Comparison of ENCODE assay signal across 14 cellular contexts in the genomic region with DNA sequence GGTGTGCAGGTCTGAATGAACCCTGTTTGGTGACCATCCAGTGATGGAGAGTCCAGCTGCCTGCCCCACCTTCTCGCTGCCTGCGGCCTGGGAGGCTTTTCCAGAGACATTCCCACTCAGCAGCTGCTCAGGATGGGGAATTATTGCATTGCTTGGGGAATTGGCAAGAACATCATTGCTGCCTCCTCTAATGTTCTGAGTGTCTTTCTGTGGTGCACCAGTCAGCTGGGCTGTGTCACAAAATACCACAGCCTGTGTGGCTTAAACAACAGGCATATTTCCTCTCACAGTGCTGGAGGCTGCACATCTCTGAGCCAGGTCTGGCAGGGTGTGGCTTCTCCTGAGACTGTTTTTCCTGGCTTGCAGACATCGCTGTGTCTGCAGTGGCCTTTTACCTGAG.
A peak's percentile ranks its signal among the peaks of the same experiment; 100 is the strongest.
DNase-seq lines count a peak whose midpoint lies in the region; ATAC-seq and TF ChIP-seq lines count a peak whose summit lies in the region.
"Had no signal": no experiment of that assay in that cellular context is flagged by ENCODE, and none has a peak within 500 bp of the region (broad histone marks: within the 10 kb centered on the region; RNA-seq: fewer than 3 reads in every experiment).

No MANE protein-coding gene starts in this region.

- H4K20me1 ChIP-seq in osteoblast (ENCODE audit: insufficient read depth, low read length), result no peaks in the 10 kb centered on the region

- H3K36me3 ChIP-seq in SJCRH30, result no peaks in the 10 kb centered on the region
- no peaks in the 10 kb centered on the region for H3K36me3 ChIP-seq in osteoblast (ENCODE audit: insufficient read depth, low read length)
- H3K36me3 ChIP-seq in tibial nerve, result peaks cover 0 to 31% (median 0%) of the 10 kb centered on the region in 3 donors
- H3K36me3 ChIP-seq: BE2C had no signal

- no peaks in the 10 kb centered on the region for H3K79me2 ChIP-seq in osteoblast (ENCODE audit: insufficient read depth, low read length)

- DNase-seq in LHCN-M2 (ENCODE audit: low read depth) (peak; percentile 85), SJCRH30 (peak; percentile 52 to 66), epithelial cell of esophagus (ENCODE audit: low read depth) (peak; percentile 9), osteoblast (ENCODE audit: insufficient read length, low spot score, missing footprints) (peak; percentile 84), activated T-cell treated with anti-CD3 and anti-CD28 coated beads for 4 hours (no peak), tibial nerve (ENCODE audit: low spot score in 2 of 2) (no peak), left cardiac atrium (no peak)
- DNase-seq: BE2C; CD4-positive, alpha-beta memory T cell; DMS79 had no signal

- peaks cover 8% of the 10 kb centered on the region for H3K27me3 ChIP-seq in SJCRH30
- peaks cover 20% of the 10 kb centered on the region for H3K27me3 ChIP-seq in osteoblast (ENCODE audit: insufficient read depth, low read length)
- H3K27me3 ChIP-seq in tibial nerve, result peaks cover 0 to 4% of the 10 kb centered on the region in 2 donors
- H3K27me3 ChIP-seq: BE2C had no signal

- no peak for TF ChIP-seq EP300 in tibial nerve (IDR thresholded peaks at IDR 0.05)

- no peaks in the 10 kb centered on the region for H3K9me3 ChIP-seq in SJCRH30 (replicated peaks)
- H3K9me3 ChIP-seq in osteoblast (ENCODE audit: low read depth, low read length), result no peaks in the 10 kb centered on the region
- H3K9me3 ChIP-seq in tibial nerve, result no peaks in the 10 kb centered on the region
- H3K9me3 ChIP-seq: BE2C had no signal

- no peak overlapping the region for H2AFZ ChIP-seq in osteoblast (ENCODE audit: low read length)

- ATAC-seq in HG02678 (IDR thresholded peaks at IDR 0.05; ENCODE audit: unreplicated experiment) (no peak), left cardiac atrium (no peak)
- ATAC-seq: GM12878, HCT116 had no signal

- H3K27ac ChIP-seq in SJCRH30 (no peak overlapping the region), osteoblast (ENCODE audit: low read depth, low read length) (no peak overlapping the region), tibial nerve (no peak overlapping the region)
- H3K27ac ChIP-seq: C4-2B had no signal

- intact Hi-C loops in left cardiac atrium (cut with DNase I), result no loop called here

- H3K4me2 ChIP-seq in osteoblast (ENCODE audit: insufficient read depth, low read length), result no peak overlapping the region

- H3K4me1 ChIP-seq in SJCRH30 (peaks cover 34% of the 10 kb centered on the region), osteoblast (ENCODE audit: insufficient read depth, low read length) (no peaks in the 10 kb centered on the region), tibial nerve (no peaks in the 10 kb centered on the region)
- H3K4me1 ChIP-seq: BE2C had no signal

- 68 to 82% methylated on average over 3 of the region's 3 CpGs for WGBS in tibial nerve, 2 donors

- TF ChIP-seq POLR2A in tibial nerve (IDR thresholded peaks at IDR 0.05), result no peak

- no peak overlapping the region for H3K4me3 ChIP-seq in SJCRH30
- no peak overlapping the region for H3K4me3 ChIP-seq in epithelial cell of esophagus (ENCODE audit: low read length)
- no peak overlapping the region for H3K4me3 ChIP-seq in osteoblast (ENCODE audit: insufficient read depth, low read length)
- no peak overlapping the region for H3K4me3 ChIP-seq in tibial nerve
- H3K4me3 ChIP-seq: GM12878 had no signal

- no peak for TF ChIP-seq CTCF in epithelial cell of esophagus (IDR thresholded peaks at IDR 0.05; ENCODE audit: insufficient read depth, low read depth, low read length, missing control alignments)
- TF ChIP-seq CTCF in osteoblast (IDR thresholded peaks at IDR 0.05; ENCODE audit: extremely low read depth, low read depth, low read length), result no peak
- TF ChIP-seq CTCF in tibial nerve (IDR thresholded peaks at IDR 0.05), result no peak

Comparison
In these comparisons a context has a peak if more than half of its experiments do, and no peak if none do; other contexts are left out.
1. DNase-seq: peak in LHCN-M2 (single experiment), SJCRH30 (2 of 2), epithelial cell of esophagus (single experiment) and osteoblast (single experiment); none in activated T-cell treated with anti-CD3 and anti-CD28 coated beads for 4 hours (single experiment), tibial nerve (0 of 2) and left cardiac atrium (single experiment).